In the genomic region with DNA sequence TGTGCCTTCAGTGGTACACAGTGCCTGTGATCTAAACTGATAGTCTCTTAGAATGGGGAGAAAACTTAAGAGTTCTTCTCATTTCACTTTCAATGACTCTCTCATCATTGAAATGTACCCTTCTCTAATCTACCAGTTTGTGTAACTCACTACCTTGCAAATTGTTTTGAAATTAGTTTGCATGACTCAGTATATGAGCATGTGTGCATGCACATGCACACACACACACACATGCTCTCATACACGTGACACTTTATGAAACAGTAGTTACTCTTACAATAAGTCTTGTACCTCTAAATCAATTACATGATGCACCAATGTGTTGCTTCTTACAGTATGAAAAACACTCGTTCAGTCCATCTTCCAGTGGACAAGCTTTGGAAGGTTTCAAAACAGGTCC, we compare ENCODE assay signal across 27 cellular contexts. TPM values are rescaled to one million over a fixed set of nuclear protein-coding genes. Genes with fewer than 3 reads are reported as not detected.
DNase-seq lines count a peak whose midpoint lies in the region; ATAC-seq, FAIRE-seq and TF ChIP-seq lines count a peak whose summit lies in the region.
"Had no signal": no experiment of that assay in that cellular context is flagged by ENCODE, and none has a peak within 500 bp of the region (broad histone marks: within the 10 kb centered on the region; RNA-seq: fewer than 3 reads in every experiment).

No MANE protein-coding gene starts in this region.

- no peaks in the 10 kb centered on the region for H4K20me1 ChIP-seq in astrocyte (ENCODE audit: insufficient read depth, low read length)

- no peak for FAIRE-seq in astrocyte (lab: Jason Lieb, UNC)

- no peak overlapping the region for H3K27ac ChIP-seq in astrocyte (ENCODE audit: low read depth, low read length)
- H3K27ac ChIP-seq: brain microvascular endothelial cell, gastroesophageal sphincter, prostate gland, vagina had no signal

- no peak overlapping the region for H3K4me3 Mint-ChIP-seq in astrocyte (ENCODE audit: unreplicated experiment)
- H3K4me3 Mint-ChIP-seq: activated naive CD8-positive, alpha-beta T cell treated with anti-CD3 and anti-CD28 coated beads, Interleukin-2, amount 10 ng/mL, durations not matched to agents 7 days and 5 days; CD4-positive, CD25-positive, alpha-beta regulatory T cell; nephron had no signal

- no peaks in the 10 kb centered on the region for H3K27me3 ChIP-seq in astrocyte (ENCODE audit: insufficient read depth, low read length)
- H3K27me3 ChIP-seq: brain microvascular endothelial cell, gastroesophageal sphincter, vagina had no signal

- no peaks in the 10 kb centered on the region for H3K4me1 ChIP-seq in astrocyte (ENCODE audit: insufficient read depth, low read length)
- H3K4me1 ChIP-seq: gastroesophageal sphincter, prostate gland, vagina had no signal

- H3K9me3 ChIP-seq in astrocyte (ENCODE audit: insufficient read depth, low read depth, low read length), result no peaks in the 10 kb centered on the region
- H3K9me3 ChIP-seq: prostate gland, vagina had no signal

- no peaks in the 10 kb centered on the region for H3K4me1 Mint-ChIP-seq in astrocyte (ENCODE audit: low read depth, unreplicated experiment)
- H3K4me1 Mint-ChIP-seq: activated naive CD8-positive, alpha-beta T cell treated with anti-CD3 and anti-CD28 coated beads, Interleukin-2, amount 10 ng/mL, durations not matched to agents 7 days and 5 days; CD4-positive, CD25-positive, alpha-beta regulatory T cell; nephron had no signal

- TF ChIP-seq CTCF in AG10803 (conservative IDR thresholded peaks at IDR 0.05; ENCODE audit: low read length), result no peak
- TF ChIP-seq CTCF in astrocyte (IDR thresholded peaks at IDR 0.05; ENCODE audit: insufficient read depth, low read depth, low read length), result no peak

- H3K36me3 ChIP-seq in astrocyte (ENCODE audit: insufficient read depth, low read length), result no peaks in the 10 kb centered on the region
- H3K36me3 ChIP-seq: brain microvascular endothelial cell, gastroesophageal sphincter, prostate gland, vagina had no signal

- DNase-seq in AG10803 (ENCODE audit: low read depth), result peak; percentile 81
- DNase-seq in astrocyte (ENCODE audit: low read depth), result peak; percentile 21
- DNase-seq in kidney tubule cell (ENCODE audit: low spot score), result peak; percentile 25
- DNase-seq in islet precursor cell, result no peak
- no peak for DNase-seq in NCI-H2227 (lab: John Stamatoyannopoulos, UW; ENCODE audit: unreplicated experiment)
- DNase-seq in NCI-H510A (lab: John Stamatoyannopoulos, UW), result no peak
- DNase-seq: activated CD4-positive, alpha-beta T cell treated with anti-CD3 and anti-CD28 coated beads for 1 hour; activated naive CD8-positive, alpha-beta T cell treated with anti-CD3 and anti-CD28 coated beads, Interleukin-2, amount 10 ng/mL, durations not matched to agents 7 days and 5 days; brain microvascular endothelial cell; CD4-positive, CD25-positive, alpha-beta regulatory T cell; DMS153; GOT3; left colon; midbrain; MV-4-11; NCI-H2029; NCI-H510A treated with DMSO at 0.1 percent for 48 hours; SW 1271 had no signal

- H3K9me3 Mint-ChIP-seq in astrocyte (ENCODE audit: unreplicated experiment), result peaks cover 3% of the 10 kb centered on the region

- no peak overlapping the region for H2AFZ ChIP-seq in astrocyte (ENCODE audit: low read depth, low read length)

- peaks cover 2% of the 10 kb centered on the region for H3K36me3 Mint-ChIP-seq in astrocyte (ENCODE audit: low read depth, unreplicated experiment)
- H3K36me3 Mint-ChIP-seq: activated naive CD8-positive, alpha-beta T cell treated with anti-CD3 and anti-CD28 coated beads, Interleukin-2, amount 10 ng/mL, durations not matched to agents 7 days and 5 days; CD4-positive, CD25-positive, alpha-beta regulatory T cell had no signal

- H3K9ac ChIP-seq in astrocyte (ENCODE audit: low read length), result no peak overlapping the region

- H3K27me3 Mint-ChIP-seq in astrocyte (ENCODE audit: low read depth, unreplicated experiment), result peaks cover 4% of the 10 kb centered on the region

- H3K27ac Mint-ChIP-seq in astrocyte (ENCODE audit: unreplicated experiment), result no peak overlapping the region
- H3K27ac Mint-ChIP-seq: activated naive CD8-positive, alpha-beta T cell treated with anti-CD3 and anti-CD28 coated beads, Interleukin-2, amount 10 ng/mL, durations not matched to agents 7 days and 5 days; CD4-positive, CD25-positive, alpha-beta regulatory T cell; nephron had no signal

- peak; percentile 34 for ATAC-seq in HG02870 (IDR thresholded peaks at IDR 0.05; ENCODE audit: unreplicated experiment)
- ATAC-seq in GM21381 (IDR thresholded peaks at IDR 0.05; ENCODE audit: unreplicated experiment), result no peak
- ATAC-seq: gastroesophageal sphincter, left colon, Right ventricle myocardium inferior had no signal

- H3K4me2 ChIP-seq in astrocyte (ENCODE audit: low read length), result no peak overlapping the region

- H3K79me2 ChIP-seq in astrocyte (ENCODE audit: insufficient read depth, low read length), result no peaks in the 10 kb centered on the region

- H3K4me3 ChIP-seq in AG10803 (ENCODE audit: low read length), result no peak overlapping the region
- no peak overlapping the region for H3K4me3 ChIP-seq in astrocyte (ENCODE audit: insufficient read depth, low read depth, low read length)
- H3K4me3 ChIP-seq: gastroesophageal sphincter, prostate gland, vagina had no signal

RNA-seq across cellular contexts. Expression of gene LYPD6B, which starts 10.6 kb away (rescaled TPM):
- total RNA-seq in astrocyte, result 1.1 and 1.2 TPM in 2 replicates
- total RNA-seq: activated CD8-positive, alpha-beta memory T cell treated with anti-CD3 and anti-CD28 coated beads for 36 hours; activated naive CD8-positive, alpha-beta T cell treated with anti-CD3 and anti-CD28 coated beads, Interleukin-2, amount 10 ng/mL, durations not matched to agents 7 days and 5 days; CD4-positive, CD25-positive, alpha-beta regulatory T cell; Right ventricle myocardium inferior; subcutaneous adipose tissue had no signal

Comparison
In these comparisons a context has a peak if more than half of its experiments do, and no peak if none do; other contexts are left out.
1. DNase-seq: peak in AG10803 (single experiment), astrocyte (single experiment) and kidney tubule cell (single experiment); none in islet precursor cell (single experiment), NCI-H2227 (single experiment) and NCI-H510A (single experiment).